1 cellular context compared by ENCODE assay signal in the genomic region with DNA sequence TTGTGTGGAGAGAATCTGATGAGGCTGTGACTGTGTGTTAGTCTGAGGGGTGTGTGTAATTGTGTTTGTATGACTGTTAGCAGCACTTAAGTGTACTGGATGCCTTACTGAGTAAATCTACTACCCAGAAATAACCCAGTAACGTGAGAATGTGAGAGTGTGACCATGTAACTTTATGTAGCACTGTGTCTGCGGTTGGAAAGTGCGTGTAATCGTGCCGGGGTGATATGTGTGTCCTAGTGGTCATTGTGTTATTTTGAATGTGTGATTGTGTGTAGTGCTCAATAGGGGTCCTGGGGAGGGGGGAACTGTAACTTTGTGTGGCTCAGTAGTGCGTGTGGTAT.
TF ChIP-seq lines count a peak whose summit lies in the region.

No MANE protein-coding gene starts in this region.

TF ChIP-seq in GM23338, 12 proteins besides CTCF, POLR2A, EP300 and RAD21 (continued from another document):
- TF ChIP-seq, protein P1, sequence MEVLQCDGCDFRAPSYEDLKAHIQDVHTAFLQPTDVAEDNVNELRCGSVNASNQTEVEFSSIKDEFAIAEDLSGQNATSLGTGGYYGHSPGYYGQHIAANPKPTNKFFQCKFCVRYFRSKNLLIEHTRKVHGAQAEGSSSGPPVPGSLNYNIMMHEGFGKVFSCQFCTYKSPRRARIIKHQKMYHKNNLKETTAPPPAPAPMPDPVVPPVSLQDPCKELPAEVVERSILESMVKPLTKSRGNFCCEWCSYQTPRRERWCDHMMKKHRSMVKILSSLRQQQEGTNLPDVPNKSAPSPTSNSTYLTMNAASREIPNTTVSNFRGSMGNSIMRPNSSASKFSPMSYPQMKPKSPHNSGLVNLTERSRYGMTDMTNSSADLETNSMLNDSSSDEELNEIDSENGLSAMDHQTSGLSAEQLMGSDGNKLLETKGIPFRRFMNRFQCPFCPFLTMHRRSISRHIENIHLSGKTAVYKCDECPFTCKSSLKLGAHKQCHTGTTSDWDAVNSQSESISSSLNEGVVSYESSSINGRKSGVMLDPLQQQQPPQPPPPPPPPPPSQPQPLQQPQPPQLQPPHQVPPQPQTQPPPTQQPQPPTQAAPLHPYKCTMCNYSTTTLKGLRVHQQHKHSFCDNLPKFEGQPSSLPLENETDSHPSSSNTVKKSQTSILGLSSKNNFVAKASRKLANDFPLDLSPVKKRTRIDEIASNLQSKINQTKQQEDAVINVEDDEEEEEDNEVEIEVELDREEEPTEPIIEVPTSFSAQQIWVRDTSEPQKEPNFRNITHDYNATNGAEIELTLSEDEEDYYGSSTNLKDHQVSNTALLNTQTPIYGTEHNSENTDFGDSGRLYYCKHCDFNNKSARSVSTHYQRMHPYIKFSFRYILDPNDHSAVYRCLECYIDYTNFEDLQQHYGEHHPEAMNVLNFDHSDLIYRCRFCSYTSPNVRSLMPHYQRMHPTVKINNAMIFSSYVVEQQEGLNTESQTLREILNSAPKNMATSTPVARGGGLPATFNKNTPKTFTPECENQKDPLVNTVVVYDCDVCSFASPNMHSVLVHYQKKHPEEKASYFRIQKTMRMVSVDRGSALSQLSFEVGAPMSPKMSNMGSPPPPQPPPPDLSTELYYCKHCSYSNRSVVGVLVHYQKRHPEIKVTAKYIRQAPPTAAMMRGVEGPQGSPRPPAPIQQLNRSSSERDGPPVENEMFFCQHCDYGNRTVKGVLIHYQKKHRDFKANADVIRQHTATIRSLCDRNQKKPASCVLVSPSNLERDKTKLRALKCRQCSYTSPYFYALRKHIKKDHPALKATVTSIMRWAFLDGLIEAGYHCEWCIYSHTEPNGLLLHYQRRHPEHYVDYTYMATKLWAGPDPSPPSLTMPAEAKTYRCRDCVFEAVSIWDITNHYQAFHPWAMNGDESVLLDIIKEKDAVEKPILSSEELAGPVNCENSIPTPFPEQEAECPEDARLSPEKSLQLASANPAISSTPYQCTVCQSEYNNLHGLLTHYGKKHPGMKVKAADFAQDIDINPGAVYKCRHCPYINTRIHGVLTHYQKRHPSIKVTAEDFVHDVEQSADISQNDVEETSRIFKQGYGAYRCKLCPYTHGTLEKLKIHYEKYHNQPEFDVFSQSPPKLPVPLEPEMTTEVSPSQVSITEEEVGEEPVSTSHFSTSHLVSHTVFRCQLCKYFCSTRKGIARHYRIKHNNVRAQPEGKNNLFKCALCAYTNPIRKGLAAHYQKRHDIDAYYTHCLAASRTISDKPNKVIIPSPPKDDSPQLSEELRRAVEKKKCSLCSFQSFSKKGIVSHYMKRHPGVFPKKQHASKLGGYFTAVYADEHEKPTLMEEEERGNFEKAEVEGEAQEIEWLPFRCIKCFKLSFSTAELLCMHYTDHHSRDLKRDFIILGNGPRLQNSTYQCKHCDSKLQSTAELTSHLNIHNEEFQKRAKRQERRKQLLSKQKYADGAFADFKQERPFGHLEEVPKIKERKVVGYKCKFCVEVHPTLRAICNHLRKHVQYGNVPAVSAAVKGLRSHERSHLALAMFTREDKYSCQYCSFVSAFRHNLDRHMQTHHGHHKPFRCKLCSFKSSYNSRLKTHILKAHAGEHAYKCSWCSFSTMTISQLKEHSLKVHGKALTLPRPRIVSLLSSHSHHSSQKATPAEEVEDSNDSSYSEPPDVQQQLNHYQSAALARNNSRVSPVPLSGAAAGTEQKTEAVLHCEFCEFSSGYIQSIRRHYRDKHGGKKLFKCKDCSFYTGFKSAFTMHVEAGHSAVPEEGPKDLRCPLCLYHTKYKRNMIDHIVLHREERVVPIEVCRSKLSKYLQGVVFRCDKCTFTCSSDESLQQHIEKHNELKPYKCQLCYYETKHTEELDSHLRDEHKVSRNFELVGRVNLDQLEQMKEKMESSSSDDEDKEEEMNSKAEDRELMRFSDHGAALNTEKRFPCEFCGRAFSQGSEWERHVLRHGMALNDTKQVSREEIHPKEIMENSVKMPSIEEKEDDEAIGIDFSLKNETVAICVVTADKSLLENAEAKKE (CRISPR knock-in tag; IDR thresholded peaks at IDR 0.05), result no peak
- no peak for TF ChIP-seq ZNF114 (CRISPR knock-in tag; IDR thresholded peaks at IDR 0.05)
- TF ChIP-seq, protein P2, sequence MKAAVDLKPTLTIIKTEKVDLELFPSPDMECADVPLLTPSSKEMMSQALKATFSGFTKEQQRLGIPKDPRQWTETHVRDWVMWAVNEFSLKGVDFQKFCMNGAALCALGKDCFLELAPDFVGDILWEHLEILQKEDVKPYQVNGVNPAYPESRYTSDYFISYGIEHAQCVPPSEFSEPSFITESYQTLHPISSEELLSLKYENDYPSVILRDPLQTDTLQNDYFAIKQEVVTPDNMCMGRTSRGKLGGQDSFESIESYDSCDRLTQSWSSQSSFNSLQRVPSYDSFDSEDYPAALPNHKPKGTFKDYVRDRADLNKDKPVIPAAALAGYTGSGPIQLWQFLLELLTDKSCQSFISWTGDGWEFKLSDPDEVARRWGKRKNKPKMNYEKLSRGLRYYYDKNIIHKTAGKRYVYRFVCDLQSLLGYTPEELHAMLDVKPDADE (IDR thresholded peaks at IDR 0.05), result no peak
- TF ChIP-seq POLR2AphosphoS5 (IDR thresholded peaks at IDR 0.05; ENCODE audit: low read depth), result no peak
- TF ChIP-seq, protein P3, sequence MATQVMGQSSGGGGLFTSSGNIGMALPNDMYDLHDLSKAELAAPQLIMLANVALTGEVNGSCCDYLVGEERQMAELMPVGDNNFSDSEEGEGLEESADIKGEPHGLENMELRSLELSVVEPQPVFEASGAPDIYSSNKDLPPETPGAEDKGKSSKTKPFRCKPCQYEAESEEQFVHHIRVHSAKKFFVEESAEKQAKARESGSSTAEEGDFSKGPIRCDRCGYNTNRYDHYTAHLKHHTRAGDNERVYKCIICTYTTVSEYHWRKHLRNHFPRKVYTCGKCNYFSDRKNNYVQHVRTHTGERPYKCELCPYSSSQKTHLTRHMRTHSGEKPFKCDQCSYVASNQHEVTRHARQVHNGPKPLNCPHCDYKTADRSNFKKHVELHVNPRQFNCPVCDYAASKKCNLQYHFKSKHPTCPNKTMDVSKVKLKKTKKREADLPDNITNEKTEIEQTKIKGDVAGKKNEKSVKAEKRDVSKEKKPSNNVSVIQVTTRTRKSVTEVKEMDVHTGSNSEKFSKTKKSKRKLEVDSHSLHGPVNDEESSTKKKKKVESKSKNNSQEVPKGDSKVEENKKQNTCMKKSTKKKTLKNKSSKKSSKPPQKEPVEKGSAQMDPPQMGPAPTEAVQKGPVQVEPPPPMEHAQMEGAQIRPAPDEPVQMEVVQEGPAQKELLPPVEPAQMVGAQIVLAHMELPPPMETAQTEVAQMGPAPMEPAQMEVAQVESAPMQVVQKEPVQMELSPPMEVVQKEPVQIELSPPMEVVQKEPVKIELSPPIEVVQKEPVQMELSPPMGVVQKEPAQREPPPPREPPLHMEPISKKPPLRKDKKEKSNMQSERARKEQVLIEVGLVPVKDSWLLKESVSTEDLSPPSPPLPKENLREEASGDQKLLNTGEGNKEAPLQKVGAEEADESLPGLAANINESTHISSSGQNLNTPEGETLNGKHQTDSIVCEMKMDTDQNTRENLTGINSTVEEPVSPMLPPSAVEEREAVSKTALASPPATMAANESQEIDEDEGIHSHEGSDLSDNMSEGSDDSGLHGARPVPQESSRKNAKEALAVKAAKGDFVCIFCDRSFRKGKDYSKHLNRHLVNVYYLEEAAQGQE (IDR thresholded peaks at IDR 0.05; ENCODE audit: unreplicated experiment), result no peak
- TF ChIP-seq STAT1 (IDR thresholded peaks at IDR 0.05; ENCODE audit: unreplicated experiment), result no peak
- no peak for TF ChIP-seq CREB1 (CRISPR knock-in tag; IDR thresholded peaks at IDR 0.05; ENCODE audit: low read depth)
- TF ChIP-seq EZH2 (IDR thresholded peaks at IDR 0.05; ENCODE audit: low read depth, unreplicated experiment), result no peak
